12 cellular contexts compared by ENCODE assay signal in genomic region chr6:16512585-16513109, GRCh38.
DNase-seq lines count a peak whose midpoint lies in the region; ATAC-seq and TF ChIP-seq lines count a peak whose summit lies in the region.
"Had no signal": no experiment of that assay in that cellular context is flagged by ENCODE, and none has a peak within 500 bp of the region (broad histone marks: within the 10 kb centered on the region; RNA-seq: fewer than 3 reads in every experiment).

No MANE protein-coding gene starts in this region.

- DNase-seq in occipital lobe (lab: John Stamatoyannopoulos, UW) (no peak), GDM1 (lab: John Stamatoyannopoulos, UW) (no peak), erythroblast (lab: John Stamatoyannopoulos, UW) (no peak)
- DNase-seq in stimulated activated naive CD4-positive, alpha-beta T cell (lab: John Stamatoyannopoulos, UW): no peak
- DNase-seq: NCI-H446 had no signal

- peaks cover 64% of the 10 kb centered on the region for H3K4me1 Mint-ChIP-seq in dendritic cell treated with granulocyte-macrophage colony-stimulating factor and Interleukin-4, amounts not matched to agents 40 ng/mL and 50 ng/mL, for 4 days (ENCODE audit: low read depth)

- no peaks in the 10 kb centered on the region for H3K9me3 Mint-ChIP-seq in dendritic cell treated with granulocyte-macrophage colony-stimulating factor and Interleukin-4, amounts not matched to agents 40 ng/mL and 50 ng/mL, for 4 days
- H3K9me3 Mint-ChIP-seq: type B pancreatic cell had no signal

- peaks cover 0 to 80% (median 0%) of the 10 kb centered on the region in 11 experiments; a peak in 6 of 22 replicates for H4K20me1 ChIP-seq in BLaER1 treated with 17β-estradiol and CSF1 and Interleukin-3, amounts not matched to agents 10 nM and 100 nM

- no peaks in the 10 kb centered on the region for H3K9me3 ChIP-seq in BLaER1 treated with 17β-estradiol and CSF1 and Interleukin-3, amounts not matched to agents 10 nM and 100 nM (replicated peaks in 1 of 11)
- H3K9me3 ChIP-seq: breast epithelium had no signal

- TF ChIP-seq POLR2A in erythroblast (IDR thresholded peaks at IDR 0.05; ENCODE audit: low read length): no peak

- H3K36me3 Mint-ChIP-seq in dendritic cell treated with granulocyte-macrophage colony-stimulating factor and Interleukin-4, amounts not matched to agents 40 ng/mL and 50 ng/mL, for 4 days (ENCODE audit: low read depth): peaks cover 63% of the 10 kb centered on the region
- H3K36me3 Mint-ChIP-seq: type B pancreatic cell had no signal

- no peak overlapping the region for H3K4me3 ChIP-seq in BLaER1 treated with 17β-estradiol and CSF1 and Interleukin-3, amounts not matched to agents 10 nM and 100 nM
- H3K4me3 ChIP-seq: breast epithelium had no signal

- ATAC-seq in GM19035 (IDR thresholded peaks at IDR 0.05; ENCODE audit: unreplicated experiment): peak; percentile 30
- peak; percentile 27 for ATAC-seq in HG03108 (IDR thresholded peaks at IDR 0.05; ENCODE audit: unreplicated experiment)

- no peaks in the 10 kb centered on the region for H3K27me3 ChIP-seq in BLaER1 treated with 17β-estradiol and CSF1 and Interleukin-3, amounts not matched to agents 10 nM and 100 nM
- H3K27me3 ChIP-seq: breast epithelium had no signal

- no peak overlapping the region for H3K9ac ChIP-seq in BLaER1 treated with 17β-estradiol and CSF1 and Interleukin-3, amounts not matched to agents 10 nM and 100 nM

- peaks cover 0 to 46% (median 0%) of the 10 kb centered on the region in 11 experiments; a peak in 4 of 22 replicates for H3K36me3 ChIP-seq in BLaER1 treated with 17β-estradiol and CSF1 and Interleukin-3, amounts not matched to agents 10 nM and 100 nM
- H3K36me3 ChIP-seq: breast epithelium had no signal

- no peaks in the 10 kb centered on the region for H3K27me3 Mint-ChIP-seq in dendritic cell treated with granulocyte-macrophage colony-stimulating factor and Interleukin-4, amounts not matched to agents 40 ng/mL and 50 ng/mL, for 4 days
- H3K27me3 Mint-ChIP-seq: type B pancreatic cell had no signal

- peak overlapping the region; percentile 83 for H3K27ac Mint-ChIP-seq in dendritic cell treated with granulocyte-macrophage colony-stimulating factor and Interleukin-4, amounts not matched to agents 40 ng/mL and 50 ng/mL, for 4 days

- intact Hi-C loops in dendritic cell treated with granulocyte-macrophage colony-stimulating factor and Interleukin-4, amounts not matched to agents 40 ng/mL and 50 ng/mL, for 4 days (cut with micrococcal nuclease): loop anchor here (5.0 to 10.0 kb wide), 2 partner anchors 72 to 250 kb away; partner anchors contain the start of gene ATXN1

- no peak overlapping the region for H3K4me3 Mint-ChIP-seq in dendritic cell treated with granulocyte-macrophage colony-stimulating factor and Interleukin-4, amounts not matched to agents 40 ng/mL and 50 ng/mL, for 4 days
- H3K4me3 Mint-ChIP-seq: type B pancreatic cell had no signal

- no peak overlapping the region for H3K27ac ChIP-seq in BLaER1 treated with 17β-estradiol and CSF1 and Interleukin-3, amounts not matched to agents 10 nM and 100 nM
- H3K27ac ChIP-seq: epithelial cell of prostate had no signal

- peak overlapping the region in 10 of 11 experiments; percentile 6 to 61 (median 26); a peak in 13 of 22 replicates for H3K4me2 ChIP-seq in BLaER1 treated with 17β-estradiol and CSF1 and Interleukin-3, amounts not matched to agents 10 nM and 100 nM

- peaks cover 15 to 38% (median 22%) of the 10 kb centered on the region in 10 experiments; a peak in 19 of 20 replicates for H3K4me1 ChIP-seq in BLaER1 treated with 17β-estradiol and CSF1 and Interleukin-3, amounts not matched to agents 10 nM and 100 nM
- H3K4me1 ChIP-seq: breast epithelium had no signal
